In the genomic region with DNA sequence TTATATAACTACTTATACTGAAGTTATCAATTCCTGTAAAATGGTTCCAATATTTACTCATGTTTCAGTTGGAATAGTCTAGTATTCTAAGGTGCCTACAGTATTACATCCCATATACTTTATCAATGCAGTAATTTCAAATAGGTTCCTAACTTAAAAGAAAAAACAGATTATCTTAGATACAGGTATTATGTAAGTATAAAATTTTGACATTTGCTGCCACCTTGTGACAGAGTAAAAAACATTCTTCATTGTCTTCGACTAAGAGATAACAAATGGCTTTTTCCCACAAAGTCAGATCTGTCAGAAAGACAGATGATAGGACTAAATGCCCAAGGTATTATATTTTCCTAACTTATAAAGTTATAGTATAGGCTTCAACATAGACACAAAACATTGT, we compare ENCODE assay signal across 9 cellular contexts.
A peak's percentile ranks its signal among the peaks of the same experiment; 100 is the strongest.
DNase-seq lines count a peak whose midpoint lies in the region; ATAC-seq and TF ChIP-seq lines count a peak whose summit lies in the region.
"Had no signal": no experiment of that assay in that cellular context is flagged by ENCODE, and none has a peak within 500 bp of the region (broad histone marks: within the 10 kb centered on the region; RNA-seq: fewer than 3 reads in every experiment).

No MANE protein-coding gene starts in this region.

- DNase-seq in DMS114 treated with DMSO at 0.1 percent for 48 hours (lab: John Stamatoyannopoulos, UW; ENCODE audit: unreplicated experiment) (peak; percentile 4), amniotic epithelial cell (ENCODE audit: low read depth) (peak; percentile 60), activated T-cell treated with anti-CD3 and anti-CD28 coated beads for 4 hours (no peak)
- peak; percentile 45 for DNase-seq in Jurkat, Clone E6-1 (ENCODE audit: low read depth, low spot score)

- H3K4me1 ChIP-seq in liver (ENCODE audit: control insufficient read depth in 4 of 4, insufficient read depth in 4 of 4, low read length in 3 of 4), result no peaks in the 10 kb centered on the region
- H3K4me1 ChIP-seq: SJCRH30 had no signal

- TF ChIP-seq RAD21 in liver (IDR thresholded peaks at IDR 0.05), result peak; percentile 75 to 76

- H3K4me3 ChIP-seq in Jurkat, Clone E6-1 (ENCODE audit: low read length), result no peak overlapping the region
- H3K4me3 ChIP-seq in liver (ENCODE audit: low read depth in 1 of 3, low read length in 3 of 3), result no peak overlapping the region
- H3K4me3 ChIP-seq: SJCRH30 had no signal

- no peak overlapping the region for H3K27ac ChIP-seq in liver (ENCODE audit: low read depth in 1 of 2, low read length in 2 of 2)
- H3K27ac ChIP-seq: SJCRH30 had no signal

- H3K9ac ChIP-seq in liver (ENCODE audit: low read depth in 1 of 2, low read length in 2 of 2), result no peak overlapping the region

- ATAC-seq in GM19463 (IDR thresholded peaks at IDR 0.05; ENCODE audit: unreplicated experiment) (no peak), GM18498 (IDR thresholded peaks at IDR 0.05; ENCODE audit: unreplicated experiment) (no peak), HG03432 (IDR thresholded peaks at IDR 0.05; ENCODE audit: unreplicated experiment) (no peak)

- peaks cover 0 to 5% (median 1%) of the 10 kb centered on the region in 4 donors for H3K36me3 ChIP-seq in liver (ENCODE audit: control insufficient read depth in 4 of 4, insufficient read depth in 3 of 4, low read depth in 1 of 4, low read length in 3 of 4)
- H3K36me3 ChIP-seq: SJCRH30 had no signal

- 12% methylated on average over 1 of the region's 1 CpG for WGBS in liver

- H3K9me3 ChIP-seq in liver (ENCODE audit: control insufficient read depth in 4 of 4, low read length in 3 of 4), result no peaks in the 10 kb centered on the region
- H3K9me3 ChIP-seq: SJCRH30 had no signal

- H3K27me3 ChIP-seq in liver (ENCODE audit: control insufficient read depth in 4 of 4, insufficient read depth in 4 of 4, low read length in 3 of 4), result no peaks in the 10 kb centered on the region
- H3K27me3 ChIP-seq: SJCRH30 had no signal

- peak; percentile 41 for TF ChIP-seq CTCF in liver (IDR thresholded peaks at IDR 0.05; ENCODE audit: low read depth, low read length, missing input control)

TF ChIP-seq in liver, 16 proteins besides CTCF, POLR2A, EP300 and RAD21:
- no peak for TF ChIP-seq EGR1 (IDR thresholded peaks at IDR 0.05; ENCODE audit: low read depth in 2 of 2)
- TF ChIP-seq, protein P1, sequence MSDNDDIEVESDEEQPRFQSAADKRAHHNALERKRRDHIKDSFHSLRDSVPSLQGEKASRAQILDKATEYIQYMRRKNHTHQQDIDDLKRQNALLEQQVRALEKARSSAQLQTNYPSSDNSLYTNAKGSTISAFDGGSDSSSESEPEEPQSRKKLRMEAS (IDR thresholded peaks at IDR 0.05), result no peak
- TF ChIP-seq JUND (IDR thresholded peaks at IDR 0.05), result no peak
- no peak for TF ChIP-seq FOXA1 (IDR thresholded peaks at IDR 0.05)
- no peak for TF ChIP-seq GABPA (IDR thresholded peaks at IDR 0.05 in 1 of 2, conservative IDR thresholded peaks at IDR 0.05 in 1 of 2)
- no peak for TF ChIP-seq TAF1 (conservative IDR thresholded peaks at IDR 0.05)
- no peak for TF ChIP-seq NR2F2 (IDR thresholded peaks at IDR 0.05)
- TF ChIP-seq HNF4G (IDR thresholded peaks at IDR 0.05), result no peak
- TF ChIP-seq FOXA2 (IDR thresholded peaks at IDR 0.05), result no peak
- no peak for TF ChIP-seq SP1 (IDR thresholded peaks at IDR 0.05)
- TF ChIP-seq, protein P2, sequence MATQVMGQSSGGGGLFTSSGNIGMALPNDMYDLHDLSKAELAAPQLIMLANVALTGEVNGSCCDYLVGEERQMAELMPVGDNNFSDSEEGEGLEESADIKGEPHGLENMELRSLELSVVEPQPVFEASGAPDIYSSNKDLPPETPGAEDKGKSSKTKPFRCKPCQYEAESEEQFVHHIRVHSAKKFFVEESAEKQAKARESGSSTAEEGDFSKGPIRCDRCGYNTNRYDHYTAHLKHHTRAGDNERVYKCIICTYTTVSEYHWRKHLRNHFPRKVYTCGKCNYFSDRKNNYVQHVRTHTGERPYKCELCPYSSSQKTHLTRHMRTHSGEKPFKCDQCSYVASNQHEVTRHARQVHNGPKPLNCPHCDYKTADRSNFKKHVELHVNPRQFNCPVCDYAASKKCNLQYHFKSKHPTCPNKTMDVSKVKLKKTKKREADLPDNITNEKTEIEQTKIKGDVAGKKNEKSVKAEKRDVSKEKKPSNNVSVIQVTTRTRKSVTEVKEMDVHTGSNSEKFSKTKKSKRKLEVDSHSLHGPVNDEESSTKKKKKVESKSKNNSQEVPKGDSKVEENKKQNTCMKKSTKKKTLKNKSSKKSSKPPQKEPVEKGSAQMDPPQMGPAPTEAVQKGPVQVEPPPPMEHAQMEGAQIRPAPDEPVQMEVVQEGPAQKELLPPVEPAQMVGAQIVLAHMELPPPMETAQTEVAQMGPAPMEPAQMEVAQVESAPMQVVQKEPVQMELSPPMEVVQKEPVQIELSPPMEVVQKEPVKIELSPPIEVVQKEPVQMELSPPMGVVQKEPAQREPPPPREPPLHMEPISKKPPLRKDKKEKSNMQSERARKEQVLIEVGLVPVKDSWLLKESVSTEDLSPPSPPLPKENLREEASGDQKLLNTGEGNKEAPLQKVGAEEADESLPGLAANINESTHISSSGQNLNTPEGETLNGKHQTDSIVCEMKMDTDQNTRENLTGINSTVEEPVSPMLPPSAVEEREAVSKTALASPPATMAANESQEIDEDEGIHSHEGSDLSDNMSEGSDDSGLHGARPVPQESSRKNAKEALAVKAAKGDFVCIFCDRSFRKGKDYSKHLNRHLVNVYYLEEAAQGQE (IDR thresholded peaks at IDR 0.05), result no peak
